Comparison of ENCODE assay signal across 8 cellular contexts in genomic region chr6:105402090-105402980, GRCh38. TPM values are rescaled to one million over a fixed set of nuclear protein-coding genes. Genes with fewer than 3 reads are reported as not detected.
DNase-seq lines count a peak whose midpoint lies in the region; ATAC-seq and TF ChIP-seq lines count a peak whose summit lies in the region.

No MANE protein-coding gene starts in this region.

- H3K27ac ChIP-seq in neural progenitor cell, result no peak overlapping the region

- H3K36me3 Mint-ChIP-seq in activated CD8-positive, alpha-beta T cell treated with anti-CD3 and anti-CD28 coated beads, Interleukin-2, amount 10 ng/mL, durations not matched to agents 7 days and 5 days (ENCODE audit: low read depth), result peaks cover 5% of the 10 kb centered on the region
- H3K36me3 Mint-ChIP-seq in neural progenitor cell, result peaks cover 2% of the 10 kb centered on the region

- peak; percentile 5 for ATAC-seq in HG02840 (IDR thresholded peaks at IDR 0.05; ENCODE audit: low FRiP score, unreplicated experiment)
- peak; percentile 5 for ATAC-seq in activated CD8-positive, alpha-beta T cell treated with anti-CD3 and anti-CD28 coated beads, Interleukin-2, amount 10 ng/mL, durations not matched to agents 7 days and 5 days

- no peaks in the 10 kb centered on the region for H3K27me3 ChIP-seq in neural progenitor cell

- H3K9me3 Mint-ChIP-seq in activated CD8-positive, alpha-beta T cell treated with anti-CD3 and anti-CD28 coated beads, Interleukin-2, amount 10 ng/mL, durations not matched to agents 7 days and 5 days (ENCODE audit: insufficient read depth), result no peaks in the 10 kb centered on the region
- no peaks in the 10 kb centered on the region for H3K9me3 Mint-ChIP-seq in neural progenitor cell

- H3K4me1 ChIP-seq in neural progenitor cell, result peaks cover 31% of the 10 kb centered on the region

- peaks cover 22% of the 10 kb centered on the region for H3F3A ChIP-seq in neural progenitor cell (ENCODE audit: low read depth)

- H3K27me3 Mint-ChIP-seq in activated CD8-positive, alpha-beta T cell treated with anti-CD3 and anti-CD28 coated beads, Interleukin-2, amount 10 ng/mL, durations not matched to agents 7 days and 5 days (ENCODE audit: low read depth), result peaks cover under 1% of the 10 kb centered on the region
- H3K27me3 Mint-ChIP-seq in neural progenitor cell (ENCODE audit: insufficient read depth, low read depth), result peaks cover 2% of the 10 kb centered on the region

- peak overlapping the region; percentile 100 for H3K4me2 ChIP-seq in neural progenitor cell

- H3K79me2 ChIP-seq in neural progenitor cell (ENCODE audit: low read depth), result peaks cover 41% of the 10 kb centered on the region

- peak overlapping the region; percentile 91 for H3K4me3 Mint-ChIP-seq in activated CD8-positive, alpha-beta T cell treated with anti-CD3 and anti-CD28 coated beads, Interleukin-2, amount 10 ng/mL, durations not matched to agents 7 days and 5 days
- H3K4me3 Mint-ChIP-seq in neural progenitor cell, result peak overlapping the region; percentile 98

- peak overlapping the region; percentile 93 for H2AFZ ChIP-seq in neural progenitor cell (replicated peaks)

- POLR2A ChIA-PET in activated CD8-positive, alpha-beta T cell treated with anti-CD3 and anti-CD28 coated beads, Interleukin-2, amount 10 ng/mL, durations not matched to agents 7 days and 5 days (lab: Charles Lee), result interaction anchor here (1.0 kb wide), 1 partner anchor 923 kb away, joined by 4 read pairs; the partner anchor contains the start of gene ATG5

- DNase-seq in activated gamma-delta T cell treated with Interleukin-2 at 50 U/mL for 16 hours (peak; percentile 22), activated gamma-delta T cell (lab: John Stamatoyannopoulos, UW) (no peak), NCI-H146 (lab: John Stamatoyannopoulos, UW) (peak; percentile 78), fibroblast of mammary gland (ENCODE audit: low read depth) (peak; percentile 53), neural progenitor cell (ENCODE audit: low spot score) (peak; percentile 21), DMS153 (lab: John Stamatoyannopoulos, UW) (no peak)
- peak; percentile 60 for DNase-seq in activated CD8-positive, alpha-beta T cell treated with anti-CD3 and anti-CD28 coated beads, Interleukin-2, amount 10 ng/mL, durations not matched to agents 7 days and 5 days

- H3K27ac Mint-ChIP-seq in activated CD8-positive, alpha-beta T cell treated with anti-CD3 and anti-CD28 coated beads, Interleukin-2, amount 10 ng/mL, durations not matched to agents 7 days and 5 days, result peak overlapping the region; percentile 82
- H3K27ac Mint-ChIP-seq in neural progenitor cell, result peak overlapping the region; percentile 74

- peaks cover 39% of the 10 kb centered on the region for H4K20me1 ChIP-seq in neural progenitor cell (ENCODE audit: low read depth)

- H3K36me3 ChIP-seq in neural progenitor cell, result no peaks in the 10 kb centered on the region

- H3K4me1 Mint-ChIP-seq in activated CD8-positive, alpha-beta T cell treated with anti-CD3 and anti-CD28 coated beads, Interleukin-2, amount 10 ng/mL, durations not matched to agents 7 days and 5 days (ENCODE audit: low read depth), result peaks cover 56% of the 10 kb centered on the region
- peaks cover 50% of the 10 kb centered on the region for H3K4me1 Mint-ChIP-seq in neural progenitor cell

- H3K4me3 ChIP-seq in fibroblast of mammary gland (ENCODE audit: control insufficient read depth, low read depth, low read length) (peak overlapping the region; percentile 86), neural progenitor cell (peak overlapping the region; percentile 84)

- H3K9me3 ChIP-seq in neural progenitor cell (ENCODE audit: low read depth), result no peaks in the 10 kb centered on the region

- TF ChIP-seq CTCF in fibroblast of mammary gland (conservative IDR thresholded peaks at IDR 0.05; ENCODE audit: control insufficient read depth, insufficient read depth, low read depth, low read length), result no peak
- no peak for TF ChIP-seq CTCF in neural progenitor cell (IDR thresholded peaks at IDR 0.05)

- CTCF ChIA-PET in activated CD8-positive, alpha-beta T cell treated with anti-CD3 and anti-CD28 coated beads, Interleukin-2, amount 10 ng/mL, durations not matched to agents 7 days and 5 days (lab: Charles Lee), result interaction anchor here (0.6 to 1.3 kb wide), 29 partner anchors 9 to 1179 kb away, joined by 3 to 21 read pairs (median 4); no protein-coding TSS in a partner anchor

- H3K9ac ChIP-seq in neural progenitor cell, result no peak overlapping the region

RNA-seq across cellular contexts. Expression of gene PREP, which starts 0.5 kb away (rescaled TPM):
- 10 to 100 TPM; 42.8 to 44.1 TPM for total RNA-seq in activated CD8-positive, alpha-beta T cell treated with anti-CD3 and anti-CD28 coated beads, Interleukin-2, amount 10 ng/mL, durations not matched to agents 7 days and 5 days
- 24.3 and 28.6 TPM in 2 replicates for total RNA-seq in neural progenitor cell (ENCODE audit: low replicate concordance)

Comparison
In these comparisons a context has a peak if more than half of its experiments do, and no peak if none do; other contexts are left out.
1. DNase-seq: peak in activated gamma-delta T cell treated with Interleukin-2 at 50 U/mL for 16 hours (single experiment), NCI-H146 (single experiment), activated CD8-positive, alpha-beta T cell treated with anti-CD3 and anti-CD28 coated beads, Interleukin-2, amount 10 ng/mL, durations not matched to agents 7 days and 5 days (single experiment), fibroblast of mammary gland (single experiment) and neural progenitor cell (single experiment); none in activated gamma-delta T cell (single experiment) and DMS153 (single experiment).